ENCODE assay signal across 10 cellular contexts in genomic region chr12:16857456-16857923, GRCh38.
DNase-seq lines count a peak whose midpoint lies in the region; ATAC-seq and TF ChIP-seq lines count a peak whose summit lies in the region.
"Had no signal": no experiment of that assay in that cellular context is flagged by ENCODE, and none has a peak within 500 bp of the region (broad histone marks: within the 10 kb centered on the region; RNA-seq: fewer than 3 reads in every experiment).

No MANE protein-coding gene starts in this region.

- TF ChIP-seq CTCF in GM06990 (IDR thresholded peaks at IDR 0.05; ENCODE audit: insufficient read depth, low read length, poor library complexity, severe bottlenecking), result no peak

- H3K27me3 ChIP-seq in GM06990 (replicated peaks; ENCODE audit: control insufficient read depth, insufficient read depth, low read length), result no peaks in the 10 kb centered on the region

- H3K36me3 ChIP-seq in GM06990 (ENCODE audit: control insufficient read depth, insufficient read depth, low read length), result no peaks in the 10 kb centered on the region

- ATAC-seq in GM19324 (IDR thresholded peaks at IDR 0.05; ENCODE audit: low FRiP score, unreplicated experiment), result peak; percentile 93
- ATAC-seq in HG02623 (IDR thresholded peaks at IDR 0.05; ENCODE audit: unreplicated experiment), result peak; percentile 97
- peak; percentile 97 for ATAC-seq in HG03378 (IDR thresholded peaks at IDR 0.05; ENCODE audit: unreplicated experiment)

- no peak overlapping the region for H3K4me3 ChIP-seq in GM06990 (replicated peaks; ENCODE audit: low read depth, low read length)

- DNase-seq in GM06990 (ENCODE audit: extremely low read depth, insufficient read length), result peak; percentile 39
- no peak for DNase-seq in stimulated activated CD4-positive, alpha-beta T cell treated with anti-CD3 and anti-CD28 coated beads, Interleukin-15, amount 100 ng/mL, for 24 hours
- no peak for DNase-seq in DMS 273 (lab: John Stamatoyannopoulos, UW; ENCODE audit: unreplicated experiment)
- no peak for DNase-seq in ecto neural progenitor cell (ENCODE audit: low spot score)
- no peak for DNase-seq in NCI-H524 treated with DMSO at 0.1 percent for 48 hours (lab: John Stamatoyannopoulos, UW)
- DNase-seq: activated CD8-positive, alpha-beta memory T cell treated with anti-CD3 and anti-CD28 coated beads, Interleukin-2, amount 50 U/mL, for 4 hours; NCI-H748 treated with DMSO at 0.1 percent for 48 hours had no signal
